ENCODE assay signal across 1 cellular context in genomic region chr4:54217642-54218486, GRCh38.
TF ChIP-seq lines count a peak whose summit lies in the region.

No MANE protein-coding gene starts in this region.

TF ChIP-seq in HepG2, 621 proteins besides CTCF, POLR2A, EP300 and RAD21 (continued from another document):
- TF ChIP-seq ZNF710 (CRISPR knock-in tag; IDR thresholded peaks at IDR 0.05; ENCODE audit: borderline replicate concordance), result 0 out of 2 replicates have a peak, but pooled peaks have one; percentile 21
- TF ChIP-seq NR1H2 (CRISPR knock-in tag; IDR thresholded peaks at IDR 0.05; ENCODE audit: borderline replicate concordance, low read depth), result no peak
- TF ChIP-seq RXRB (CRISPR knock-in tag; IDR thresholded peaks at IDR 0.05; ENCODE audit: borderline replicate concordance), result 0 out of 2 replicates have a peak, but pooled peaks have one; percentile 28
- no peak for TF ChIP-seq LCORL (IDR thresholded peaks at IDR 0.05)
- 0 out of 2 replicates have a peak, but pooled peaks have one; percentile 34 for TF ChIP-seq LCORL (CRISPR knock-in tag; IDR thresholded peaks at IDR 0.05)
- peak; percentile 90 for TF ChIP-seq ZNF652 (CRISPR knock-in tag; IDR thresholded peaks at IDR 0.05; ENCODE audit: borderline replicate concordance, low read depth)
- peak; percentile 25; the same call in 1 of the 2 replicates for TF ChIP-seq ZNF44 (CRISPR knock-in tag; IDR thresholded peaks at IDR 0.05)
- TF ChIP-seq MTF2 (CRISPR knock-in tag; IDR thresholded peaks at IDR 0.05; ENCODE audit: borderline replicate concordance), result peak; percentile 78; the same call in 1 of the 2 replicates
- 0 out of 2 replicates have a peak, but pooled peaks have one; percentile 15 for TF ChIP-seq TBX2 (CRISPR knock-in tag; IDR thresholded peaks at IDR 0.05; ENCODE audit: borderline replicate concordance)
- TF ChIP-seq ARID5B (CRISPR knock-in tag; IDR thresholded peaks at IDR 0.05), result 0 out of 2 replicates have a peak, but pooled peaks have one; percentile 13
- TF ChIP-seq CBFB (CRISPR knock-in tag; IDR thresholded peaks at IDR 0.05), result no peak
- TF ChIP-seq SNAPC4 (CRISPR knock-in tag; IDR thresholded peaks at IDR 0.05), result peak; percentile 41; the same call in 1 of the 2 replicates
- TF ChIP-seq ZNF414 (CRISPR knock-in tag; IDR thresholded peaks at IDR 0.05), result 0 out of 2 replicates have a peak, but pooled peaks have one; percentile 31
- TF ChIP-seq KDM5B (CRISPR knock-in tag; IDR thresholded peaks at IDR 0.05; ENCODE audit: borderline replicate concordance), result 0 out of 2 replicates have a peak, but pooled peaks have one; percentile 33
- 0 out of 2 replicates have a peak, but pooled peaks have one; percentile 43 for TF ChIP-seq KLF6 (CRISPR knock-in tag; IDR thresholded peaks at IDR 0.05)
- 0 out of 2 replicates have a peak, but pooled peaks have one; percentile 40 for TF ChIP-seq KDM2A (CRISPR knock-in tag; IDR thresholded peaks at IDR 0.05; ENCODE audit: borderline replicate concordance, low read depth)
- peak; percentile 93 for TF ChIP-seq STAG1 (CRISPR knock-in tag; IDR thresholded peaks at IDR 0.05)
- 0 out of 2 replicates have a peak, but pooled peaks have one; percentile 24 for TF ChIP-seq ZNF598 (CRISPR knock-in tag; IDR thresholded peaks at IDR 0.05; ENCODE audit: borderline replicate concordance)
- TF ChIP-seq REPIN1 (CRISPR knock-in tag; IDR thresholded peaks at IDR 0.05; ENCODE audit: borderline replicate concordance, low read depth), result 0 out of 2 replicates have a peak, but pooled peaks have one; percentile 20
- TF ChIP-seq THAP11 (CRISPR knock-in tag; IDR thresholded peaks at IDR 0.05), result no peak
- peak; percentile 47 for TF ChIP-seq XRCC5 (optimal IDR thresholded peaks at IDR 0.05; ENCODE audit: low read length)
- TF ChIP-seq RBM22 (optimal IDR thresholded peaks at IDR 0.05; ENCODE audit: low read length), result no peak
- 0 out of 2 replicates have a peak, but pooled peaks have one; percentile 15 for TF ChIP-seq FOSL2 (CRISPR knock-in tag; IDR thresholded peaks at IDR 0.05)
- TF ChIP-seq SALL1 (CRISPR knock-in tag; IDR thresholded peaks at IDR 0.05), result 0 out of 2 replicates have a peak, but pooled peaks have one; percentile 40
- TF ChIP-seq SAFB2 (CRISPR knock-in tag; IDR thresholded peaks at IDR 0.05; ENCODE audit: borderline replicate concordance, low read depth), result no peak
- no peak for TF ChIP-seq ZSCAN22 (CRISPR knock-in tag; IDR thresholded peaks at IDR 0.05)
- TF ChIP-seq ZNF382 (CRISPR knock-in tag; IDR thresholded peaks at IDR 0.05; ENCODE audit: borderline replicate concordance), result no peak
- TF ChIP-seq ZSCAN31 (CRISPR knock-in tag; IDR thresholded peaks at IDR 0.05; ENCODE audit: low read depth), result 0 out of 2 replicates have a peak, but pooled peaks have one; percentile 30
- no peak for TF ChIP-seq SOX6 (IDR thresholded peaks at IDR 0.05)
- 0 out of 2 replicates have a peak, but pooled peaks have one; percentile 29 for TF ChIP-seq SOX6 (CRISPR knock-in tag; IDR thresholded peaks at IDR 0.05)
- 0 out of 2 replicates have a peak, but pooled peaks have one; percentile 46 for TF ChIP-seq ZNF784 (CRISPR knock-in tag; IDR thresholded peaks at IDR 0.05; ENCODE audit: borderline replicate concordance)
- TF ChIP-seq SMC3 (IDR thresholded peaks at IDR 0.05; ENCODE audit: low read length), result peak; percentile 88
- TF ChIP-seq NR0B2 (CRISPR knock-in tag; IDR thresholded peaks at IDR 0.05), result 0 out of 2 replicates have a peak, but pooled peaks have one; percentile 25
TF ChIP-seq in HepG2: peak in this region for 30.
